ENCODE assay signal across 17 cellular contexts in genomic region chr2:30108192-30108591, GRCh38. TPM values are rescaled to one million over a fixed set of nuclear protein-coding genes. Genes with fewer than 3 reads are reported as not detected.
DNase-seq lines count a peak whose midpoint lies in the region; ATAC-seq, FAIRE-seq and TF ChIP-seq lines count a peak whose summit lies in the region.
"Had no signal": no experiment of that assay in that cellular context is flagged by ENCODE, and none has a peak within 500 bp of the region (broad histone marks: within the 10 kb centered on the region; RNA-seq: fewer than 3 reads in every experiment).

No MANE protein-coding gene starts in this region.

- H3K27me3 ChIP-seq in HepG2 (ENCODE audit: control insufficient read depth in 1 of 2, insufficient read depth in 2 of 2, low read length in 2 of 2) (peaks cover 0 to 1% of the 10 kb centered on the region in 2 experiments; a peak in 1 of 5 replicates), right lobe of liver (no peaks in the 10 kb centered on the region), upper lobe of right lung (no peaks in the 10 kb centered on the region), suprapubic skin (no peaks in the 10 kb centered on the region)
- H3K27me3 ChIP-seq: BLaER1 treated with 17β-estradiol and CSF1 and Interleukin-3, amounts not matched to agents 10 nM and 100 nM had no signal

- TF ChIP-seq CTCF in HepG2 (CRISPR knock-in tag; IDR thresholded peaks at IDR 0.05), result no peak
- no peak for TF ChIP-seq CTCF in right lobe of liver (IDR thresholded peaks at IDR 0.05)
- TF ChIP-seq CTCF in coronary artery (IDR thresholded peaks at IDR 0.05), result no peak
- no peak for TF ChIP-seq CTCF in upper lobe of right lung (IDR thresholded peaks at IDR 0.05)
- TF ChIP-seq CTCF in endothelial cell (IDR thresholded peaks at IDR 0.05; ENCODE audit: unreplicated experiment), result no peak
- no peak for TF ChIP-seq CTCF in suprapubic skin (IDR thresholded peaks at IDR 0.05)

- POLR2A ChIA-PET in HepG2 (lab: Yijun Ruan, JAX), result no interaction called here

- H3K4me3 ChIP-seq in HepG2 (replicated peaks in 1 of 3; ENCODE audit: insufficient read depth in 1 of 3, low read depth in 2 of 3, low read length in 3 of 3), result no peak overlapping the region
- H3K4me3 ChIP-seq in right lobe of liver, result no peak overlapping the region
- H3K4me3 ChIP-seq in coronary artery, result no peak overlapping the region
- no peak overlapping the region for H3K4me3 ChIP-seq in upper lobe of right lung
- no peak overlapping the region for H3K4me3 ChIP-seq in suprapubic skin
- H3K4me3 ChIP-seq: BLaER1 treated with 17β-estradiol and CSF1 and Interleukin-3, amounts not matched to agents 10 nM and 100 nM had no signal

- TF ChIP-seq RAD21 in HepG2 (CRISPR knock-in tag; IDR thresholded peaks at IDR 0.05), result no peak

- BruUV-seq in HepG2 (replicated peaks; lab: Mats Ljungman, UMichigan), result no TSS peak

- no peaks in the 10 kb centered on the region for H3K9me3 ChIP-seq in HepG2 (ENCODE audit: low read length)
- H3K9me3 ChIP-seq in right lobe of liver, result no peaks in the 10 kb centered on the region
- H3K9me3 ChIP-seq in upper lobe of right lung, result no peaks in the 10 kb centered on the region
- H3K9me3 ChIP-seq in suprapubic skin, result no peaks in the 10 kb centered on the region
- H3K9me3 ChIP-seq: BLaER1 treated with 17β-estradiol and CSF1 and Interleukin-3, amounts not matched to agents 10 nM and 100 nM had no signal

- H3K9me3 Mint-ChIP-seq in endothelial cell (ENCODE audit: unreplicated experiment), result no peaks in the 10 kb centered on the region
- H3K9me3 Mint-ChIP-seq: CD8-positive, alpha-beta T cell; H9 had no signal

- H3K4me1 ChIP-seq in HepG2 (ENCODE audit: insufficient read depth, low read length) (peaks cover 28% of the 10 kb centered on the region), right lobe of liver (no peaks in the 10 kb centered on the region), upper lobe of right lung (no peaks in the 10 kb centered on the region), suprapubic skin (no peaks in the 10 kb centered on the region)

- no peaks in the 10 kb centered on the region for H3K4me1 Mint-ChIP-seq in endothelial cell (ENCODE audit: unreplicated experiment)
- H3K4me1 Mint-ChIP-seq: B cell had no signal

- no peak for TF ChIP-seq POLR2A in HepG2 (IDR thresholded peaks at IDR 0.05; ENCODE audit: insufficient read depth in 1 of 2, low read depth in 2 of 2, low read length in 2 of 2)
- no peak for TF ChIP-seq POLR2A in right lobe of liver (IDR thresholded peaks at IDR 0.05)
- TF ChIP-seq POLR2A in suprapubic skin (IDR thresholded peaks at IDR 0.05), result no peak

- CTCF ChIA-PET in HepG2 (lab: Yijun Ruan, JAX; ENCODE audit: low intra/inter-chr PET ratio, low total read pairs), result no interaction called here

- 0 out of 2 replicates have a peak overlapping the region, but pooled peaks have one; percentile 22 for H3K4me2 ChIP-seq in HepG2 (ENCODE audit: low read depth, low read length)
- H3K4me2 ChIP-seq: BLaER1 treated with 17β-estradiol and CSF1 and Interleukin-3, amounts not matched to agents 10 nM and 100 nM had no signal

- H3K4me3 Mint-ChIP-seq in endothelial cell (ENCODE audit: unreplicated experiment), result no peak overlapping the region
- H3K4me3 Mint-ChIP-seq: B cell; CD8-positive, alpha-beta T cell; H9 had no signal

- H4K20me1 ChIP-seq in HepG2 (ENCODE audit: insufficient read depth, low read length), result no peaks in the 10 kb centered on the region
- H4K20me1 ChIP-seq: BLaER1 treated with 17β-estradiol and CSF1 and Interleukin-3, amounts not matched to agents 10 nM and 100 nM had no signal

- H3K27ac Mint-ChIP-seq in endothelial cell (ENCODE audit: unreplicated experiment), result no peak overlapping the region
- H3K27ac Mint-ChIP-seq: B cell; CD8-positive, alpha-beta T cell had no signal

- in situ Hi-C loops in HepG2 (cut with HindIII; ENCODE audit: extremely low pct_ligation_motif_present, low pct_unique_long_range_greater_than_20kb), result no loop called here

- no peaks in the 10 kb centered on the region for H3K79me2 ChIP-seq in HepG2 (ENCODE audit: insufficient read depth, low read length)

- TF ChIP-seq EP300 in HepG2 (IDR thresholded peaks at IDR 0.05; ENCODE audit: low read depth in 2 of 2, low read length in 2 of 2), result no peak
- TF ChIP-seq EP300 in HepG2 (CRISPR knock-in tag; IDR thresholded peaks at IDR 0.05; ENCODE audit: borderline replicate concordance), result no peak
- no peak for TF ChIP-seq EP300 in suprapubic skin (IDR thresholded peaks at IDR 0.05)

- H3K27ac ChIP-seq in HepG2 (ENCODE audit: extremely low read length, insufficient read depth, low read length), result no peak overlapping the region
- H3K27ac ChIP-seq in right lobe of liver, result no peak overlapping the region
- no peak overlapping the region for H3K27ac ChIP-seq in coronary artery
- no peak overlapping the region for H3K27ac ChIP-seq in upper lobe of right lung
- no peak overlapping the region for H3K27ac ChIP-seq in suprapubic skin
- H3K27ac ChIP-seq: BLaER1 treated with 17β-estradiol and CSF1 and Interleukin-3, amounts not matched to agents 10 nM and 100 nM had no signal

- FAIRE-seq in HepG2 (lab: Jason Lieb, UNC), result no peak
- FAIRE-seq: H1 had no signal

- no peaks in the 10 kb centered on the region for H3K36me3 Mint-ChIP-seq in endothelial cell (ENCODE audit: low read depth, unreplicated experiment)
- H3K36me3 Mint-ChIP-seq: CD8-positive, alpha-beta T cell had no signal

- H2AFZ ChIP-seq in HepG2 (ENCODE audit: low read length), result no peak overlapping the region

- intact Hi-C loops in HepG2 (cut with micrococcal nuclease; ENCODE audit: unreplicated experiment), result no loop called here
- intact Hi-C loops in right lobe of liver (cut with DNase I), result no loop called here
- intact Hi-C loops in upper lobe of right lung (cut with DNase I), result no loop called here

- no peak overlapping the region for H3K9ac ChIP-seq in HepG2 (ENCODE audit: insufficient read depth, low read depth, low read length)
- H3K9ac ChIP-seq: BLaER1 treated with 17β-estradiol and CSF1 and Interleukin-3, amounts not matched to agents 10 nM and 100 nM had no signal

- DNase-seq in HepG2 (ENCODE audit: low spot score), result no peak
- DNase-seq in right lobe of liver, result no peak
- peak; percentile 32 for DNase-seq in M059J (ENCODE audit: low read depth)
- peak; percentile 33 for DNase-seq in coronary artery (ENCODE audit: low spot score)
- DNase-seq in upper lobe of right lung, result no peak
- no peak for DNase-seq in endothelial cell (ENCODE audit: low spot score)
- DNase-seq in suprapubic skin (ENCODE audit: low spot score in 2 of 2), result no peak
- DNase-seq: 8988T; Calu3; CD8-positive, alpha-beta T cell; DMS79 treated with DMSO at 0.1 percent for 48 hours; GF-D8; H9 had no signal

- WGBS in HepG2 (ENCODE audit: low lambda C conversion rate), result 38% methylated on average over 2 of the region's 2 CpGs
- WGBS in right lobe of liver (ENCODE audit: insufficient coverage, low coverage, low lambda C conversion rate, missing lambda C conversion rate), result 70% methylated on average over 2 of the region's 2 CpGs
- WGBS in suprapubic skin, result 76% methylated on average over 2 of the region's 2 CpGs

- peaks cover 2% of the 10 kb centered on the region for H3K27me3 Mint-ChIP-seq in endothelial cell (ENCODE audit: unreplicated experiment)

- H3K36me3 ChIP-seq in HepG2 (replicated peaks in 1 of 2; ENCODE audit: control insufficient read depth in 1 of 2, insufficient read depth in 2 of 2, low read length in 2 of 2) (no peaks in the 10 kb centered on the region), right lobe of liver (no peaks in the 10 kb centered on the region), upper lobe of right lung (no peaks in the 10 kb centered on the region), suprapubic skin (no peaks in the 10 kb centered on the region)
- H3K36me3 ChIP-seq: BLaER1 treated with 17β-estradiol and CSF1 and Interleukin-3, amounts not matched to agents 10 nM and 100 nM had no signal

- ATAC-seq in HepG2 (peak; percentile 67), right lobe of liver (no peak), upper lobe of right lung (peak; percentile 23), GM21529 (IDR thresholded peaks at IDR 0.05; ENCODE audit: unreplicated experiment) (no peak)
- ATAC-seq: CD8-positive, alpha-beta T cell had no signal

TF ChIP-seq in HepG2, 621 proteins besides CTCF, POLR2A, EP300 and RAD21 (continues in another document):
- TF ChIP-seq, protein P1, sequence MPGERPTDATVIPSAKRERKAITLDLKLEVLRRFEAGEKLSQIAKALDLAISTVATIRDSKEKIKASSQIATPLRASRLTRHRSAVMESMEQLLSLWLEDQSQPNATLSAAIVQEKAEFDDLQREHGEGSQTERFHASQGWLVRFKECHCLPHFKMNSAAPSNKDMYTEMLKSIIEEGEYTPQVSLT (CRISPR knock-in tag; IDR thresholded peaks at IDR 0.05; ENCODE audit: borderline replicate concordance, low read depth), result no peak

RNA-seq across cellular contexts. Expression of gene YPEL5, which starts 38.6 kb away (rescaled TPM):
- total RNA-seq in HepG2 (2016; rRNA removed; fragmentation: Illumina TruSeq; extraction: Trizol), result 12.7 and 20.8 TPM in 2 replicates
- total RNA-seq in HepG2 (2016; cell fraction: cytosol; rRNA removed; fragmentation: Illumina TruSeq; extraction: Trizol; ENCODE audit: low read depth), result 3.1 and 4.2 TPM in 2 replicates
- 13.3 and 21.4 TPM in 2 replicates for total RNA-seq in HepG2 (2016; cell fraction: insoluble cytoplasmic fraction; rRNA removed; fragmentation: Illumina TruSeq; extraction: Trizol)
- total RNA-seq in HepG2 (2016; cell fraction: membrane; rRNA removed; fragmentation: Illumina TruSeq; extraction: Trizol), result 10.5 and 12.1 TPM in 2 replicates
- total RNA-seq in HepG2 (2016; cell fraction: nucleus; rRNA removed; fragmentation: Illumina TruSeq; extraction: Trizol), result 14.3 and 15.3 TPM in 2 replicates
- polyA plus RNA-seq in HepG2 (2011; rRNA removed), result 49.7 and 55.6 TPM in 2 replicates
- polyA plus RNA-seq in HepG2 (2011; cell fraction: cytosol; rRNA removed), result 28.5 and 45.1 TPM in 2 replicates
- polyA plus RNA-seq in HepG2 (2011; cell fraction: nucleus; rRNA removed), result 19.0 and 23.4 TPM in 2 replicates
- polyA plus RNA-seq in HepG2 (2012), result 47.3 and 48.5 TPM in 2 replicates
- polyA plus RNA-seq in HepG2 (2016; cell fraction: cytosol; fragmentation: Illumina TruSeq; extraction: Trizol; ENCODE audit: low read depth), result 3.6 and 4.4 TPM in 2 replicates
- 30.6 and 37.0 TPM in 2 replicates for polyA plus RNA-seq in HepG2 (2016; cell fraction: insoluble cytoplasmic fraction; fragmentation: Illumina TruSeq; extraction: Trizol; ENCODE audit: low read depth)
- polyA plus RNA-seq in HepG2 (2016; cell fraction: membrane; fragmentation: Illumina TruSeq; extraction: Trizol; ENCODE audit: low read depth), result 8.1 and 9.4 TPM in 2 replicates
- 16.6 and 19.4 TPM in 2 replicates for polyA plus RNA-seq in HepG2 (2016; cell fraction: nucleus; fragmentation: Illumina TruSeq; extraction: Trizol; ENCODE audit: insufficient read depth, low read depth)
- 8.5 and 44.5 TPM in 2 replicates for polyA minus RNA-seq in HepG2 (2011; rRNA and poly(A)+ RNA removed; ENCODE audit: low replicate concordance)
- polyA minus RNA-seq in HepG2 (2011; cell fraction: cytosol; rRNA and poly(A)+ RNA removed), result 24.6 and 35.0 TPM in 2 replicates
- polyA minus RNA-seq in HepG2 (2011; cell fraction: nucleus; rRNA and poly(A)+ RNA removed), result 38.5 and 44.5 TPM in 2 replicates
- total RNA-seq in right lobe of liver, result 10 to 100 TPM; 22.7 to 49.2 (median 39.6) TPM
- total RNA-seq in M059J (2014; rRNA removed; shearing (Covaris generic)), result 92.2 and 129 TPM in 2 replicates
- total RNA-seq in upper lobe of right lung, result 101 TPM
- total RNA-seq in endothelial cell (ENCODE audit: unreplicated experiment), result 120 TPM
- 100 to 1,000 TPM; 102 to 129 (median 109) TPM for total RNA-seq in suprapubic skin

Comparison
In these comparisons a context has a peak if more than half of its experiments do, and no peak if none do; other contexts are left out.
1. ATAC-seq: peak in HepG2 (single experiment) and upper lobe of right lung (single experiment); none in right lobe of liver (0 of 4) and GM21529 (single experiment).
2. DNase-seq: peak in M059J (single experiment) and coronary artery (single experiment); none in HepG2 (single experiment), right lobe of liver (0 of 3), upper lobe of right lung (single experiment), endothelial cell (single experiment) and suprapubic skin (0 of 2).